1 cellular context compared by ENCODE assay signal in the genomic region with DNA sequence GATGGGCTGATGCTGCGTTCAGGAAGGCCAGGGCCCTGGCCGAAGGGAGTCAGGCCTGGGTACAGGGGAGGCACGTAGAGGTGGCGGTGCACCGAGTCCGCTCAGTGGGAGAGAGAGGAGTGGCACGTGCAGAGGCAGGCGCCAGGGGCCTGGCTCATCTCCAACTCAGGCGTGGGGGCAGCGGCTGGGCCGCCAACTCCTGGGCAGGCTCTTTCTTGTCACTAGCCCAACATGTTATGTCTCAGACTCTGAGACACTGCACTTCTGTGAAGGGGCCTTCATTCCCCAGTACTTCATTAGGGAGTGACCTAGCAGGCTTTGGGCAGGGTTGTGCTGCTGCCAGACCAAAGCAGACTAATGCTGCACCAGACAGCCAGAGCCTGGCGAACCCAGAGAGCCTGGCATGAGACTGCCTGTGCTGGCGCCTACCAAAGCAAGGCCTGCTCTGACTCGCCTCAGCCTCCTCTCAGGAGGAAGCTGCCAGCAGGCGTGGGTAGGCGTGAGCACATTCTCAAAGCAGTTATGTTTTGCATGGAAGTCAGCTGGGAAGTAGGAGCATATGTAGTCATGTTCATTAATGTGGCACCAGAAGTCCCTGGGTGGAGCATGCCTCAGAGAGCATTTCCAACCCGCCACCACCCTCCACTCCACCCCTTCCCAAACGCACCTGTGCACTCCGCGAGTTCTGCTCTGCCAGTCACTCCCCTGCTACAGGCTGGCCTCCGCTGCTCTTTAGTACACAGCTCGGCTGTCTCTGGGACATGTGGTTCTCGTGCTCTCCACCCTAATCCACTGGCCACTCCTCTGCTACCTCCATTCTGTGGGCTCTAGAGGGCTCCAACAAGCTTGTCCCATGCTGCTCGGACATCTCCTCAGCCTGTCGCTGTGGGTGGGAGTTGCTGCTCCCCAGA.
A peak's percentile ranks its signal among the peaks of the same experiment; 100 is the strongest.
TF ChIP-seq lines count a peak whose summit lies in the region.

No MANE protein-coding gene starts in this region.

TF ChIP-seq in K562, 482 proteins besides CTCF, POLR2A, EP300 and RAD21:
- TF ChIP-seq ZSCAN32 (CRISPR knock-in tag; IDR thresholded peaks at IDR 0.05) (no peak), ZNF347 (CRISPR knock-in tag; IDR thresholded peaks at IDR 0.05; ENCODE audit: low read depth) (no peak), GATA2 (CRISPR knock-in tag; IDR thresholded peaks at IDR 0.05) (no peak), HNRNPL (IDR thresholded peaks at IDR 0.05; ENCODE audit: low read depth, low read length) (no peak), SRSF9 (IDR thresholded peaks at IDR 0.05; ENCODE audit: borderline replicate concordance, low read depth, low read length) (no peak), POLR2G (IDR thresholded peaks at IDR 0.05; ENCODE audit: low read depth, low read length) (peak; percentile 55; the same call in 1 of the 2 replicates), FOXP1 (CRISPR knock-in tag; IDR thresholded peaks at IDR 0.05) (no peak), ASH1L (IDR thresholded peaks at IDR 0.05; ENCODE audit: borderline replicate concordance, low read depth, partially characterized antibody) (no peak), ZNF76 (CRISPR knock-in tag; IDR thresholded peaks at IDR 0.05; ENCODE audit: borderline replicate concordance) (no peak)
- TF ChIP-seq, protein P1, sequence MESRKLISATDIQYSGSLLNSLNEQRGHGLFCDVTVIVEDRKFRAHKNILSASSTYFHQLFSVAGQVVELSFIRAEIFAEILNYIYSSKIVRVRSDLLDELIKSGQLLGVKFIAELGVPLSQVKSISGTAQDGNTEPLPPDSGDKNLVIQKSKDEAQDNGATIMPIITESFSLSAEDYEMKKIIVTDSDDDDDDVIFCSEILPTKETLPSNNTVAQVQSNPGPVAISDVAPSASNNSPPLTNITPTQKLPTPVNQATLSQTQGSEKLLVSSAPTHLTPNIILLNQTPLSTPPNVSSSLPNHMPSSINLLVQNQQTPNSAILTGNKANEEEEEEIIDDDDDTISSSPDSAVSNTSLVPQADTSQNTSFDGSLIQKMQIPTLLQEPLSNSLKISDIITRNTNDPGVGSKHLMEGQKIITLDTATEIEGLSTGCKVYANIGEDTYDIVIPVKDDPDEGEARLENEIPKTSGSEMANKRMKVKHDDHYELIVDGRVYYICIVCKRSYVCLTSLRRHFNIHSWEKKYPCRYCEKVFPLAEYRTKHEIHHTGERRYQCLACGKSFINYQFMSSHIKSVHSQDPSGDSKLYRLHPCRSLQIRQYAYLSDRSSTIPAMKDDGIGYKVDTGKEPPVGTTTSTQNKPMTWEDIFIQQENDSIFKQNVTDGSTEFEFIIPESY (CRISPR knock-in tag; IDR thresholded peaks at IDR 0.05): peak; percentile 84
